34 cellular contexts compared by ENCODE assay signal in genomic region chr17:56482229-56482628, GRCh38.
"Had no signal": no experiment of that assay in that cellular context is flagged by ENCODE, and none has a peak within 500 bp of the region (broad histone marks: within the 10 kb centered on the region; RNA-seq: fewer than 3 reads in every experiment).

No MANE protein-coding gene starts in this region.

- H3K27ac Mint-ChIP-seq: activated B cell treated with CpG ODN at 0.5 μM for 24 hours; activated CD4-positive, alpha-beta memory T cell treated with anti-CD3 and anti-CD28 coated beads for 36 hours; activated CD4-positive, alpha-beta T cell treated with anti-CD3 and anti-CD28 coated beads, Interleukin-2, amount 10 ng/mL, durations not matched to agents 24 days and 14 days; activated CD8-positive, alpha-beta T cell treated with anti-CD3 and anti-CD28 coated beads for 36 hours; activated naive CD4-positive, alpha-beta T cell treated with anti-CD3 and anti-CD28 coated beads, Interleukin-2, amount 10 ng/mL, durations not matched to agents 7 days and 5 days; activated naive CD4-positive, alpha-beta T cell treated with anti-CD3 and anti-CD28 coated beads, Interleukin-2, amount 50 U/mL, for 24 hours; activated naive CD8-positive, alpha-beta T cell; activated naive CD8-positive, alpha-beta T cell treated with anti-CD3 and anti-CD28 coated beads, Interleukin-2, amount 10 ng/mL, durations not matched to agents 7 days and 5 days; activated naive CD8-positive, alpha-beta T cell treated with anti-CD3 and anti-CD28 coated beads, Interleukin-2, amount 50 U/mL, for 24 hours; activated T-helper 2 cell treated with anti-CD3 and anti-CD28 coated beads, Interferon-gamma antibody, Interleukin-2, Interleukin-4, amounts not matched to agents 10 μg/mL and 5 μg/mL and 100 μg/mL, durations not matched to agents 14 hours and 24 hours and 36 hours; T-helper 1 cell treated with Interleukin-12 subunit alpha and Interleukin-12 subunit beta and Interleukin-4 antibody, amounts not matched to agents 30 μg/mL and 1 μg/mL, for 36 hours; T-helper 2 cell treated with Interferon-gamma antibody and Interleukin-4, amounts not matched to agents 5 μg/mL and 100 μg/mL, for 36 hours had no signal

- H3K4me1 Mint-ChIP-seq: activated B cell treated with CpG ODN at 0.5 μM for 24 hours; activated CD4-positive, alpha-beta T cell treated with anti-CD3 and anti-CD28 coated beads, Interleukin-2, amount 10 ng/mL, durations not matched to agents 24 days and 14 days; activated naive CD4-positive, alpha-beta T cell treated with anti-CD3 and anti-CD28 coated beads, Interleukin-2, amount 10 ng/mL, durations not matched to agents 7 days and 5 days; activated naive CD4-positive, alpha-beta T cell treated with anti-CD3 and anti-CD28 coated beads, Interleukin-2, amount 50 U/mL, for 24 hours; activated naive CD8-positive, alpha-beta T cell treated with anti-CD3 and anti-CD28 coated beads, Interleukin-2, amount 10 ng/mL, durations not matched to agents 7 days and 5 days; activated naive CD8-positive, alpha-beta T cell treated with anti-CD3 and anti-CD28 coated beads, Interleukin-2, amount 50 U/mL, for 24 hours; central memory CD8-positive, alpha-beta T cell had no signal

- H3K36me3 Mint-ChIP-seq: activated CD4-positive, alpha-beta memory T cell treated with anti-CD3 and anti-CD28 coated beads for 36 hours; activated naive CD4-positive, alpha-beta T cell treated with anti-CD3 and anti-CD28 coated beads, Interleukin-2, amount 10 ng/mL, durations not matched to agents 7 days and 5 days; activated naive CD4-positive, alpha-beta T cell treated with anti-CD3 and anti-CD28 coated beads, Interleukin-2, amount 50 U/mL, for 24 hours; activated naive CD8-positive, alpha-beta T cell; activated naive CD8-positive, alpha-beta T cell treated with anti-CD3 and anti-CD28 coated beads, Interleukin-2, amount 10 ng/mL, durations not matched to agents 7 days and 5 days; brain had no signal

- H3K9me3 ChIP-seq: ascending aorta had no signal

- H3K27ac ChIP-seq: ascending aorta, cardiac muscle cell, VCaP had no signal

- DNase-seq: activated B cell treated with CpG ODN at 0.5 μM for 24 hours; activated CD4-positive, alpha-beta memory T cell treated with anti-CD3 and anti-CD28 coated beads for 36 hours; activated CD4-positive, alpha-beta T cell treated with anti-CD3 and anti-CD28 coated beads for 4 hours; activated CD4-positive, alpha-beta T cell treated with anti-CD3 and anti-CD28 coated beads, Interleukin-2, amount 10 ng/mL, durations not matched to agents 24 days and 14 days; activated CD4-positive, alpha-beta T cell treated with anti-CD3 and anti-CD28 coated beads, Interleukin-2, amount 50 U/mL, for 1 hour; activated CD4-positive, alpha-beta T cell treated with anti-CD3 and anti-CD28 coated beads, Interleukin-2, amount 50 U/mL, for 4 hours; activated CD4-positive, CD25-positive, alpha-beta regulatory T cell treated with anti-CD3 and anti-CD28 coated beads, Interleukin-2, amount 50 U/mL, for 72 hours; activated CD8-positive, alpha-beta memory T cell treated with anti-CD3 and anti-CD28 coated beads, Interleukin-2, amount 50 U/mL, for 4 hours; activated CD8-positive, alpha-beta T cell treated with anti-CD3 and anti-CD28 coated beads for 36 hours; activated effector memory CD4-positive, alpha-beta T cell treated with Interleukin-2 at 50 U/mL for 16 hours; activated gamma-delta T cell; activated naive CD4-positive, alpha-beta T cell treated with anti-CD3 and anti-CD28 coated beads, Interleukin-2, amount 10 ng/mL, durations not matched to agents 7 days and 5 days; activated naive CD4-positive, alpha-beta T cell treated with Interleukin-2 at 50 U/mL for 16 hours; activated naive CD8-positive, alpha-beta T cell treated with anti-CD3 and anti-CD28 coated beads, Interleukin-2, amount 10 ng/mL, durations not matched to agents 7 days and 5 days; activated naive CD8-positive, alpha-beta T cell treated with anti-CD3 and anti-CD28 coated beads, Interleukin-2, amount 50 U/mL, for 24 hours; activated T-cell treated with anti-CD3 and anti-CD28 coated beads for 4 hours; activated T-cell treated with anti-CD3 and anti-CD28 coated beads, Interleukin-2, amount 50 U/mL, for 1 hour; activated T-cell treated with anti-CD3 and anti-CD28 coated beads, Interleukin-2, amount 50 U/mL, for 48 hours; amygdala; anterior cingulate cortex; caudate nucleus; T-helper 1 cell; T-helper 2 cell; T-helper 9 cell had no signal

- H3K27me3 ChIP-seq: ascending aorta, cardiac muscle cell had no signal

- H3K9me3 Mint-ChIP-seq: activated B cell treated with CpG ODN at 0.5 μM for 24 hours; activated CD4-positive, alpha-beta memory T cell treated with anti-CD3 and anti-CD28 coated beads for 36 hours; activated CD4-positive, alpha-beta T cell treated with anti-CD3 and anti-CD28 coated beads, Interleukin-2, amount 10 ng/mL, durations not matched to agents 24 days and 14 days; activated CD8-positive, alpha-beta T cell treated with anti-CD3 and anti-CD28 coated beads for 36 hours; activated naive CD4-positive, alpha-beta T cell treated with anti-CD3 and anti-CD28 coated beads, Interleukin-2, amount 10 ng/mL, durations not matched to agents 7 days and 5 days; activated naive CD4-positive, alpha-beta T cell treated with anti-CD3 and anti-CD28 coated beads, Interleukin-2, amount 50 U/mL, for 24 hours; activated naive CD8-positive, alpha-beta T cell treated with anti-CD3 and anti-CD28 coated beads, Interleukin-2, amount 10 ng/mL, durations not matched to agents 7 days and 5 days; activated naive CD8-positive, alpha-beta T cell treated with anti-CD3 and anti-CD28 coated beads, Interleukin-2, amount 50 U/mL, for 24 hours; activated T-helper 2 cell treated with anti-CD3 and anti-CD28 coated beads, Interferon-gamma antibody, Interleukin-2, Interleukin-4, amounts not matched to agents 10 μg/mL and 5 μg/mL and 100 μg/mL, durations not matched to agents 14 hours and 24 hours and 36 hours; central memory CD8-positive, alpha-beta T cell; T-helper 1 cell treated with Interleukin-12 subunit alpha and Interleukin-12 subunit beta and Interleukin-4 antibody, amounts not matched to agents 30 μg/mL and 1 μg/mL, for 36 hours; T-helper 2 cell treated with Interferon-gamma antibody and Interleukin-4, amounts not matched to agents 5 μg/mL and 100 μg/mL, for 36 hours had no signal

- ATAC-seq: activated CD8-positive, alpha-beta T cell treated with anti-CD3 and anti-CD28 coated beads for 36 hours; activated naive CD8-positive, alpha-beta T cell treated with anti-CD3 and anti-CD28 coated beads, Interleukin-2, amount 50 U/mL, for 24 hours had no signal

- H3K36me3 ChIP-seq: ascending aorta, cardiac muscle cell had no signal

- H3K4me3 Mint-ChIP-seq: activated B cell treated with CpG ODN at 0.5 μM for 24 hours; activated CD4-positive, alpha-beta memory T cell treated with anti-CD3 and anti-CD28 coated beads for 36 hours; activated CD4-positive, alpha-beta T cell treated with anti-CD3 and anti-CD28 coated beads, Interleukin-2, amount 10 ng/mL, durations not matched to agents 24 days and 14 days; activated CD8-positive, alpha-beta T cell treated with anti-CD3 and anti-CD28 coated beads for 36 hours; activated naive CD4-positive, alpha-beta T cell treated with anti-CD3 and anti-CD28 coated beads, Interleukin-2, amount 10 ng/mL, durations not matched to agents 7 days and 5 days; activated naive CD4-positive, alpha-beta T cell treated with anti-CD3 and anti-CD28 coated beads, Interleukin-2, amount 50 U/mL, for 24 hours; activated naive CD8-positive, alpha-beta T cell; activated naive CD8-positive, alpha-beta T cell treated with anti-CD3 and anti-CD28 coated beads, Interleukin-2, amount 10 ng/mL, durations not matched to agents 7 days and 5 days; activated naive CD8-positive, alpha-beta T cell treated with anti-CD3 and anti-CD28 coated beads, Interleukin-2, amount 50 U/mL, for 24 hours; brain; central memory CD8-positive, alpha-beta T cell; T-helper 1 cell treated with Interleukin-12 subunit alpha and Interleukin-12 subunit beta and Interleukin-4 antibody, amounts not matched to agents 30 μg/mL and 1 μg/mL, for 36 hours; T-helper 2 cell treated with Interferon-gamma antibody and Interleukin-4, amounts not matched to agents 5 μg/mL and 100 μg/mL, for 36 hours had no signal

- H3K27me3 Mint-ChIP-seq: brain had no signal

- H3K4me1 ChIP-seq: ascending aorta had no signal

- H3K4me3 ChIP-seq: ascending aorta, cardiac muscle cell had no signal
